ENCODE assay signal across 9 cellular contexts in the genomic region with DNA sequence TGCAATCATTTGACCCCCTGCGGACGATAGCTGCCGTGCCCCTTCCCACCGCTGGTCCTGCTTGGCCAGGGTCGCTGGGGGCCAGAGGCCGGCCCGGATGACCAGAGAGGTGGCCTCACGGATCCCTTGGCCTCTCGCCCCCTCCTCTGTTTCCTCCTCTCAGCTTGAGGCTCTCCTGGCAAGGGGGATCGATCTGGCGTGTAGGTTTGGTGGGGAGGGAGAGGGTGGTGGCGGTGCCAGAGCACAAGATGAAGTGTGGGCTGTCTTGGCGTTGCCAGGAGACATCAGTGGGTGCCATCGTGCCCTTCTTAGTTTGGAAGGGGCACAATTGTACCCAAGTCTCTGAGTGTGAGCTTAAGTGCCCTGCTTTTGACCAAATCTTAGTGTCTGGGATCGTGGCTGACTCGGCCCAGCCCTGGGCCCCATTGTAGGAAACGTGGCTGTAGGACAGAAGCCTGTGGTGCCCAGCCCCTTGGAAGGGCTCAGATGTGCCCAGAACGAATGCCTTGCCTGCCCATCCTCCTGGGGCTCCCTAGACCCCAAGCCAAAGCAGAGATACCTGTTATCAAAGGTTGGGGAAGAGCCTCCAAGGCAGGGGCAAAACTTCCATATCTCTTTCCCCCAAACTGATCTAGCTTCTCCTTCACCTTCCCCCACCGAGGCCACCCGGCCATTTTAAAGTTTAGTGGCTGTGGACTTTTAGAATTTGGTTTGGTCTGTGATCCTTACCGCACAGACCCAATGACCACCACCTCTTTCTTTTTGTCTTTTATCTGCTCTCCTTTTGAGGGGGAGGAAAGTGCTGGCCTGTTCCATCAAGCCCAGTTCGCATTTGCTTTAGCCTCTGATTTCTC. TPM values are rescaled to one million over a fixed set of nuclear protein-coding genes. Genes with fewer than 3 reads are reported as not detected.
DNase-seq lines count a peak whose midpoint lies in the region; ATAC-seq and TF ChIP-seq lines count a peak whose summit lies in the region.
"Had no signal": no experiment of that assay in that cellular context is flagged by ENCODE, and none has a peak within 500 bp of the region (broad histone marks: within the 10 kb centered on the region; RNA-seq: fewer than 3 reads in every experiment).

No MANE protein-coding gene starts in this region.

- H3K27me3 ChIP-seq in A673 (replicated peaks; ENCODE audit: insufficient read depth, low read depth, low read length, poor library complexity) (no peaks in the 10 kb centered on the region), ovary (no peaks in the 10 kb centered on the region)

- H3K4me1 ChIP-seq in A673 (ENCODE audit: insufficient read depth, low read length, poor library complexity, severe bottlenecking) (peaks cover 80% of the 10 kb centered on the region), ovary (ENCODE audit: insufficient read depth) (peaks cover 9% of the 10 kb centered on the region)

- POLR2A ChIA-PET in A673 (lab: Charles Lee; ENCODE audit: low non-redundant PET) (no interaction called here), RWPE1 (lab: Yijun Ruan, JAX; ENCODE audit: low non-redundant PET) (no interaction called here)

- WGBS in ovary, 3 donors = 2 to 5% (median 4%) methylated on average over 18 to 22 of the region's 22 CpGs

- CTCF ChIA-PET in A673 (lab: Charles Lee) = no interaction called here
- CTCF ChIA-PET in RWPE1 (lab: Yijun Ruan, JAX) = interaction anchor here (0.7 to 3.4 kb wide), 4 partner anchors 18 to 1441 kb away, joined by 3 to 13 read pairs (median 4); no protein-coding TSS in a partner anchor

- intact Hi-C loops in A673 (cut with micrococcal nuclease; ENCODE audit: unreplicated experiment) (loop anchor here (5.0 to 10.0 kb wide), 4 partner anchors 1050 to 1402 kb away; no protein-coding TSS in a partner anchor), ovary (cut with DNase I) (loop anchor here (5.0 to 10.0 kb wide), 6 partner anchors 470 to 1980 kb away; no protein-coding TSS in a partner anchor)

- no TSS peak for BruUV-seq in A673 (replicated peaks; lab: Mats Ljungman, UMichigan)

- ATAC-seq in GM21529 (IDR thresholded peaks at IDR 0.05; ENCODE audit: unreplicated experiment) = no peak
- ATAC-seq in HG02642 (IDR thresholded peaks at IDR 0.05; ENCODE audit: poor library complexity, unreplicated experiment) = no peak

- no peak for TF ChIP-seq EP300 in ovary (IDR thresholded peaks at IDR 0.05)

- DNase-seq in A673 (ENCODE audit: low spot score) (no peak), RWPE1 (ENCODE audit: low spot score) (no peak), fibroblast of villous mesenchyme (ENCODE audit: low read depth) (peak; percentile 27), ovary (peak in 4 of 5 donors; percentile 54 to 67 (median 62)), inferior parietal cortex (ENCODE audit: extremely low spot score) (no peak), DMS 273 treated with DMSO at 0.1 percent for 48 hours (lab: John Stamatoyannopoulos, UW) (no peak)

- H3K4me3 ChIP-seq in A673 (ENCODE audit: low read depth, low read length, poor library complexity, severe bottlenecking) (peak overlapping the region; percentile 50), fibroblast of villous mesenchyme (ENCODE audit: low read depth, low read length) (peak overlapping the region; percentile 90), ovary (peak overlapping the region; percentile 46)

- H3K36me3 ChIP-seq in A673 (ENCODE audit: insufficient read depth, low read length, poor library complexity, severe bottlenecking) = peaks cover 22% of the 10 kb centered on the region
- H3K36me3 ChIP-seq in ovary = no peaks in the 10 kb centered on the region

- no peak for TF ChIP-seq POLR2A in ovary (IDR thresholded peaks at IDR 0.05)

- no peak for TF ChIP-seq CTCF in A673 (conservative IDR thresholded peaks at IDR 0.05; ENCODE audit: low read depth, low read length)
- TF ChIP-seq CTCF in RWPE1 (conservative IDR thresholded peaks at IDR 0.05; ENCODE audit: low read depth) = no peak
- TF ChIP-seq CTCF in fibroblast of villous mesenchyme (IDR thresholded peaks at IDR 0.05; ENCODE audit: insufficient read depth, low read depth, low read length) = no peak
- no peak for TF ChIP-seq CTCF in ovary (IDR thresholded peaks at IDR 0.05)

- H3K27ac ChIP-seq in A673 (ENCODE audit: low read depth, low read length, poor library complexity, severe bottlenecking) (peak overlapping the region; percentile 79), RWPE1 (peak overlapping the region; percentile 31), ovary (peak overlapping the region; percentile 98 to 99)
- H3K27ac ChIP-seq: C4-2B had no signal

- no peaks in the 10 kb centered on the region for H3K9me3 ChIP-seq in A673 (ENCODE audit: low read depth, low read length, poor library complexity, severe bottlenecking)
- H3K9me3 ChIP-seq in ovary = no peaks in the 10 kb centered on the region

RNA-seq across cellular contexts. Expression of a gene that starts 14.4 kb away (rescaled TPM):
- total RNA-seq in A673 (2021) (106 and 138 TPM in 2 replicates), fibroblast of villous mesenchyme (73.1 and 96.3 TPM in 2 replicates), ovary (100 to 1,000 TPM in 6 of 7 donors, 10 to 100 TPM in 1; 68.6 to 424 (median 343) TPM)
- 100 to 1,000 TPM; 230 to 392 TPM for polyA plus RNA-seq in ovary

Comparison
In these comparisons a context has a peak if more than half of its experiments do, and no peak if none do; other contexts are left out.
1. DNase-seq: peak in fibroblast of villous mesenchyme (single experiment) and ovary (4 of 5); none in A673 (single experiment), RWPE1 (single experiment), inferior parietal cortex (single experiment) and DMS 273 treated with DMSO at 0.1 percent for 48 hours (single experiment).
2. H3K27ac ChIP-seq: peak in every context shown above with its lines; median percentile 98 in ovary; 79 in A673; 31 in RWPE1.
3. Peak in every context shown above with its lines, with median percentiles within 50 percentile points of each other: H3K4me3 ChIP-seq.